In genomic region chr3:180989291-180990163, GRCh38 we compare ENCODE assay signal across 8 cellular contexts.
DNase-seq lines count a peak whose midpoint lies in the region; ATAC-seq and TF ChIP-seq lines count a peak whose summit lies in the region.

TSS of gene DNAJC19 (minus strand) at chr3:180989736. CDS start at chr3:180989602, 134 bp downstream.

- ATAC-seq in GM19025 (IDR thresholded peaks at IDR 0.05; ENCODE audit: low read depth, unreplicated experiment), result peak; percentile 94
- peak; percentile 95 for ATAC-seq in HG03342 (IDR thresholded peaks at IDR 0.05; ENCODE audit: unreplicated experiment)
- ATAC-seq in central memory CD8-positive, alpha-beta T cell (replicated peaks; ENCODE audit: extremely low read depth, poor library complexity, severe bottlenecking), result peak; percentile 96

- H3K36me3 Mint-ChIP-seq in central memory CD8-positive, alpha-beta T cell (ENCODE audit: insufficient read depth), result peaks cover 34% of the 10 kb centered on the region

- H3K4me3 Mint-ChIP-seq in central memory CD8-positive, alpha-beta T cell, result peak within 1 kb of the TSS; percentile 95

- peaks cover 17% of the 10 kb centered on the region for H3K4me1 Mint-ChIP-seq in central memory CD8-positive, alpha-beta T cell

- peak within 1 kb of the TSS; percentile 68 for H3K4me3 ChIP-seq in AG09309 (ENCODE audit: control insufficient read depth, low read depth, low read length)

- H3K9me3 Mint-ChIP-seq in central memory CD8-positive, alpha-beta T cell, result no peaks in the 10 kb centered on the region

- H3K27ac Mint-ChIP-seq in central memory CD8-positive, alpha-beta T cell (ENCODE audit: low read depth), result peak within 1 kb of the TSS; percentile 94

- peaks cover 12% of the 10 kb centered on the region for H3K27me3 Mint-ChIP-seq in central memory CD8-positive, alpha-beta T cell

- TF ChIP-seq CTCF in AG09309 (IDR thresholded peaks at IDR 0.05; ENCODE audit: control insufficient read depth, insufficient read depth, low read depth, low read length, missing control alignments), result no peak

- DNase-seq in AG09309 (ENCODE audit: low read depth) (peak; percentile 91), NCI-H446 (lab: John Stamatoyannopoulos, UW) (peak; percentile 90 to 97), iris pigment epithelial cell (ENCODE audit: low read depth) (peak; percentile 98)
- DNase-seq in activated CD4-positive, CD25-positive, alpha-beta regulatory T cell treated with anti-CD3 and anti-CD28 coated beads, Interleukin-2, amount 50 U/mL, for 16 hours (ENCODE audit: low read depth, low spot score), result peak; percentile 85
- peak; percentile 77 to 85 for DNase-seq in central memory CD8-positive, alpha-beta T cell (ENCODE audit: low spot score in 2 of 2)
- peak; percentile 80 to 84 for DNase-seq in stimulated activated CD4-positive, alpha-beta T cell treated with anti-CD3 and anti-CD28 coated beads, Interleukin-12 subunit alpha, Interleukin-12 subunit beta, amount 100 ng/mL, for 24 hours (ENCODE audit: low read depth in 2 of 2)

Comparison
In these comparisons a context has a peak if more than half of its experiments do, and no peak if none do; other contexts are left out.
1. Peak in every context shown above with its lines: DNase-seq, ATAC-seq and H3K4me3 ChIP-seq.